19 cellular contexts compared by ENCODE assay signal in genomic region chr7:55558962-55559920, GRCh38. TPM values are rescaled to one million over a fixed set of nuclear protein-coding genes. Genes with fewer than 3 reads are reported as not detected.
DNase-seq lines count a peak whose midpoint lies in the region; ATAC-seq and TF ChIP-seq lines count a peak whose summit lies in the region.
"Had no signal": no experiment of that assay in that cellular context is flagged by ENCODE, and none has a peak within 500 bp of the region (broad histone marks: within the 10 kb centered on the region; RNA-seq: fewer than 3 reads in every experiment).

No MANE protein-coding gene starts in this region.

- H3K79me2 ChIP-seq in OCI-LY1 (ENCODE audit: insufficient read depth, low read length), result peaks cover 100% of the 10 kb centered on the region

- peaks cover 6% of the 10 kb centered on the region for H3K36me3 ChIP-seq in CD4-positive, alpha-beta memory T cell (ENCODE audit: insufficient read depth, low read length)
- peaks cover 21% of the 10 kb centered on the region; the same call in 1 of the 2 replicates for H3K36me3 ChIP-seq in OCI-LY1 (ENCODE audit: insufficient read depth, low read length)

- H3K9me3 Mint-ChIP-seq in CD14-positive monocyte, result peaks cover 0 to 2% (median 0%) of the 10 kb centered on the region in 7 donors
- H3K9me3 Mint-ChIP-seq in CD4-positive, alpha-beta memory T cell, result no peaks in the 10 kb centered on the region
- H3K9me3 Mint-ChIP-seq: activated CD8-positive, alpha-beta T cell treated with anti-CD3 and anti-CD28 coated beads for 36 hours; naive thymus-derived CD8-positive, alpha-beta T cell had no signal

- no peak overlapping the region for H3K4me3 Mint-ChIP-seq in CD14-positive monocyte
- H3K4me3 Mint-ChIP-seq in CD4-positive, alpha-beta memory T cell, result peak overlapping the region in 7 of 8 donors; percentile 21 to 56 (median 35)
- H3K4me3 Mint-ChIP-seq: activated CD8-positive, alpha-beta T cell treated with anti-CD3 and anti-CD28 coated beads for 36 hours had no signal

- no peak overlapping the region for H3K4me3 ChIP-seq in CD4-positive, alpha-beta memory T cell (ENCODE audit: low read length in 2 of 2)
- peak overlapping the region; percentile 38 for H3K4me3 ChIP-seq in OCI-LY1 (ENCODE audit: low read depth, low read length, poor library complexity, severe bottlenecking)

- DNase-seq in CD14-positive monocyte (ENCODE audit: low spot score), result no peak
- no peak for DNase-seq in CD4-positive, alpha-beta memory T cell
- peak; percentile 31 for DNase-seq in islet precursor cell
- no peak for DNase-seq in nucleus accumbens (lab: John Stamatoyannopoulos, UW)
- DNase-seq in hippocampal formation (lab: John Stamatoyannopoulos, UW), result no peak
- DNase-seq: activated CD8-positive, alpha-beta T cell treated with anti-CD3 and anti-CD28 coated beads for 36 hours; AML-193; amniotic stem cell; central memory CD4-positive, alpha-beta T cell; DMS 273 treated with DMSO at 0.1 percent for 48 hours; effector CD4-positive, alpha-beta T cell; head of caudate nucleus; Kasumi-1; naive thymus-derived CD8-positive, alpha-beta T cell; NCI-H1417; NCI-H2171 treated with DMSO at 0.1 percent for 48 hours; posterior cingulate gyrus had no signal

- H3K4me1 Mint-ChIP-seq in CD14-positive monocyte, result peaks cover 36% of the 10 kb centered on the region
- peaks cover 76 to 95% (median 84%) of the 10 kb centered on the region in 4 donors for H3K4me1 Mint-ChIP-seq in CD4-positive, alpha-beta memory T cell

- peaks cover 98% of the 10 kb centered on the region for H3K4me1 ChIP-seq in CD4-positive, alpha-beta memory T cell (ENCODE audit: insufficient read depth, low read length)
- H3K4me1 ChIP-seq in OCI-LY1 (ENCODE audit: insufficient read depth, low read length, severe bottlenecking), result peaks cover 100% of the 10 kb centered on the region

- peaks cover 0 to 2% (median 0%) of the 10 kb centered on the region in 3 donors for H3K27me3 Mint-ChIP-seq in CD14-positive monocyte (ENCODE audit: low read depth in 3 of 3)
- H3K27me3 Mint-ChIP-seq in CD4-positive, alpha-beta memory T cell, result no peaks in the 10 kb centered on the region
- H3K27me3 Mint-ChIP-seq: activated CD8-positive, alpha-beta T cell treated with anti-CD3 and anti-CD28 coated beads for 36 hours; naive thymus-derived CD8-positive, alpha-beta T cell had no signal

- CTCF ChIA-PET in CD4-positive, alpha-beta memory T cell (lab: Charles Lee; ENCODE audit: partially characterized antibody), result interaction anchor here (0.5 to 1.7 kb wide), 3 partner anchors 7 to 156 kb away, joined by 3 to 4 read pairs (median 4); no protein-coding TSS in a partner anchor

- H4K20me1 ChIP-seq in OCI-LY1 (ENCODE audit: insufficient read depth, low read length), result no peaks in the 10 kb centered on the region

- H3K4me2 ChIP-seq in OCI-LY1 (ENCODE audit: low read length), result peak overlapping the region; percentile 71

- H3K36me3 Mint-ChIP-seq in CD14-positive monocyte, result peaks cover 30 to 31% of the 10 kb centered on the region in 2 donors
- H3K36me3 Mint-ChIP-seq in CD4-positive, alpha-beta memory T cell, result peaks cover 17 to 37% of the 10 kb centered on the region in 2 donors

- no peak overlapping the region for H3K27ac ChIP-seq in CD4-positive, alpha-beta memory T cell (ENCODE audit: low read depth, low read length)
- H3K27ac ChIP-seq in OCI-LY1 (ENCODE audit: low read depth, low read length, poor library complexity, severe bottlenecking), result peak overlapping the region; percentile 92

- H3K9me2 ChIP-seq in OCI-LY1 (ENCODE audit: low read depth, low read length), result no peaks in the 10 kb centered on the region

- H2AFZ ChIP-seq in OCI-LY1 (ENCODE audit: low read length), result no peak overlapping the region

- H3K9ac ChIP-seq in OCI-LY1 (ENCODE audit: low read length), result peak overlapping the region; percentile 44; the same call in 1 of the 2 replicates

- ATAC-seq in HG03469 (IDR thresholded peaks at IDR 0.05; ENCODE audit: unreplicated experiment), result no peak
- ATAC-seq: activated CD8-positive, alpha-beta T cell treated with anti-CD3 and anti-CD28 coated beads for 36 hours; naive thymus-derived CD8-positive, alpha-beta T cell had no signal

- POLR2A ChIA-PET in CD4-positive, alpha-beta memory T cell (lab: Charles Lee; ENCODE audit: partially characterized antibody), result interaction anchor here (0.6 to 1.9 kb wide), 6 partner anchors 9 to 484 kb away, joined by 3 to 11 read pairs (median 3); no protein-coding TSS in a partner anchor

- H3F3A ChIP-seq in OCI-LY1 (ENCODE audit: insufficient read depth, low read length), result no peaks in the 10 kb centered on the region

- H3K27me3 ChIP-seq in CD4-positive, alpha-beta memory T cell (ENCODE audit: insufficient read depth, low read length), result no peaks in the 10 kb centered on the region
- no peaks in the 10 kb centered on the region for H3K27me3 ChIP-seq in OCI-LY1 (ENCODE audit: insufficient read depth, low read length)

- no peaks in the 10 kb centered on the region for H3K9me3 ChIP-seq in CD4-positive, alpha-beta memory T cell (ENCODE audit: control insufficient read depth in 1 of 2, low read length in 2 of 2)
- no peaks in the 10 kb centered on the region for H3K9me3 ChIP-seq in OCI-LY1 (ENCODE audit: low read length)

- TF ChIP-seq CTCF in CD14-positive monocyte (IDR thresholded peaks at IDR 0.05) (no peak), OCI-LY1 (IDR thresholded peaks at IDR 0.05; ENCODE audit: low read length) (no peak)

- intact Hi-C loops in CD14-positive monocyte (cut with micrococcal nuclease), result no loop called here
- intact Hi-C loops in CD4-positive, alpha-beta memory T cell (cut with micrococcal nuclease), result loop anchor here (1.0 kb wide), 1 partner anchor 11 kb away; no protein-coding TSS in a partner anchor

- H3K27ac Mint-ChIP-seq in CD14-positive monocyte, result peak overlapping the region in 5 of 7 donors; percentile 7 to 69 (median 40)
- H3K27ac Mint-ChIP-seq in CD4-positive, alpha-beta memory T cell, result peak overlapping the region; percentile 12 to 75 (median 48)

RNA-seq across cellular contexts. Expression of gene VOPP1, which starts 13.1 kb away (rescaled TPM):
- 10 to 100 TPM; 16.7 to 18.0 TPM for polyA plus RNA-seq in CD14-positive monocyte
- 10 to 100 TPM; 91.0 to 98.7 TPM for total RNA-seq in CD4-positive, alpha-beta memory T cell
- polyA plus RNA-seq in CD4-positive, alpha-beta memory T cell, result 10 to 100 TPM; 43.0 to 90.4 TPM

Comparison
In these comparisons a context has a peak if more than half of its experiments do, and no peak if none do; other contexts are left out.
1. H3K4me3 Mint-ChIP-seq: peak in CD4-positive, alpha-beta memory T cell (7 of 8); none in CD14-positive monocyte (0 of 2).